Comparison of ENCODE assay signal across 8 cellular contexts in genomic region chr22:33271390-33272161, GRCh38.
DNase-seq lines count a peak whose midpoint lies in the region; ATAC-seq, FAIRE-seq and TF ChIP-seq lines count a peak whose summit lies in the region.

No MANE protein-coding gene starts in this region.

- no peak overlapping the region for H3K27ac Mint-ChIP-seq in CD8-positive, alpha-beta T cell

- no peak overlapping the region for H3K27ac ChIP-seq in CD8-positive, alpha-beta T cell (ENCODE audit: low read depth, low read length)
- H3K27ac ChIP-seq in effector memory CD4-positive, alpha-beta T cell (ENCODE audit: insufficient read depth, low read length, poor library complexity, severe bottlenecking): no peak overlapping the region
- H3K27ac ChIP-seq in kidney (ENCODE audit: low read depth in 2 of 2, low read length in 2 of 2): peak overlapping the region in 1 of 2 donors; percentile 3

- H3K4me3 Mint-ChIP-seq in CD8-positive, alpha-beta T cell: no peak overlapping the region

- peak; percentile 31 for ATAC-seq in CD8-positive, alpha-beta T cell
- peak; percentile 63 for ATAC-seq in GM21526 (IDR thresholded peaks at IDR 0.05; ENCODE audit: low FRiP score, unreplicated experiment)

- no peaks in the 10 kb centered on the region for H3K27me3 Mint-ChIP-seq in CD8-positive, alpha-beta T cell (ENCODE audit: low read depth)

- no peak for TF ChIP-seq CTCF in CD8-positive, alpha-beta T cell (IDR thresholded peaks at IDR 0.05)
- no peak for TF ChIP-seq CTCF in kidney (IDR thresholded peaks at IDR 0.05; ENCODE audit: borderline replicate concordance, extremely low read depth, insufficient read depth)

- H3K4me1 Mint-ChIP-seq in CD8-positive, alpha-beta T cell (ENCODE audit: low read depth): no peaks in the 10 kb centered on the region

- no peak overlapping the region for H3K4me3 ChIP-seq in CD8-positive, alpha-beta T cell (ENCODE audit: low read depth, low read length)
- H3K4me3 ChIP-seq in effector memory CD4-positive, alpha-beta T cell (ENCODE audit: insufficient read depth, low read depth, low read length, poor library complexity, severe bottlenecking): no peak overlapping the region
- no peak overlapping the region for H3K4me3 ChIP-seq in kidney (ENCODE audit: low read length in 2 of 2)

- no peaks in the 10 kb centered on the region for H3K9me3 Mint-ChIP-seq in CD8-positive, alpha-beta T cell

- H3K9ac ChIP-seq in kidney (ENCODE audit: low read length in 2 of 2): no peak overlapping the region

- H3K9me3 ChIP-seq in CD8-positive, alpha-beta T cell (ENCODE audit: low read length): no peaks in the 10 kb centered on the region
- H3K9me3 ChIP-seq in effector memory CD4-positive, alpha-beta T cell (ENCODE audit: control insufficient read depth, low read length): no peaks in the 10 kb centered on the region
- no peaks in the 10 kb centered on the region for H3K9me3 ChIP-seq in kidney (ENCODE audit: control insufficient read depth in 1 of 2, low read length in 2 of 2)

- POLR2A ChIA-PET in CD8-positive, alpha-beta T cell (lab: Charles Lee): no interaction called here

- CTCF ChIA-PET in CD8-positive, alpha-beta T cell (lab: Charles Lee): no interaction called here

- FAIRE-seq in kidney (lab: Jason Lieb, UNC): no peak

- no peak for DNase-seq in CD8-positive, alpha-beta T cell
- DNase-seq in MV-4-11 (lab: John Stamatoyannopoulos, UW): peak; percentile 86
- peak in 41 of 42 donors; percentile 19 to 82 (median 49) for DNase-seq in head of caudate nucleus
- no peak for DNase-seq in effector memory CD4-positive, alpha-beta T cell
- DNase-seq in stimulated activated CD4-positive, alpha-beta T cell treated with anti-CD3 and anti-CD28 coated beads, Interleukin-2, amount 100 ng/mL, for 24 hours: no peak
- DNase-seq in kidney: no peak
- no peak for DNase-seq in GDM1 (lab: John Stamatoyannopoulos, UW)

- H3K36me3 ChIP-seq in CD8-positive, alpha-beta T cell (ENCODE audit: insufficient read depth, low read length): no peaks in the 10 kb centered on the region
- no peaks in the 10 kb centered on the region for H3K36me3 ChIP-seq in effector memory CD4-positive, alpha-beta T cell (ENCODE audit: control insufficient read depth, insufficient read depth, low read length)
- H3K36me3 ChIP-seq in kidney (ENCODE audit: control insufficient read depth in 1 of 2, insufficient read depth in 2 of 2, low read length in 2 of 2): no peaks in the 10 kb centered on the region

- no peaks in the 10 kb centered on the region for H3K36me3 Mint-ChIP-seq in CD8-positive, alpha-beta T cell

- intact Hi-C loops in CD8-positive, alpha-beta T cell (cut with DNase I, micrococcal nuclease): no loop called here
- intact Hi-C loops in head of caudate nucleus (cut with DNase I): no loop called here
- intact Hi-C loops in kidney (cut with DNase I): no loop called here

- H3K4me1 ChIP-seq in CD8-positive, alpha-beta T cell (ENCODE audit: insufficient read depth, low read length): no peaks in the 10 kb centered on the region
- H3K4me1 ChIP-seq in effector memory CD4-positive, alpha-beta T cell (ENCODE audit: control insufficient read depth, insufficient read depth, low read length, poor library complexity, severe bottlenecking): no peaks in the 10 kb centered on the region
- H3K4me1 ChIP-seq in kidney (ENCODE audit: control insufficient read depth in 1 of 2, insufficient read depth in 1 of 2, low read depth in 1 of 2, low read length in 2 of 2): peaks cover 3 to 6% of the 10 kb centered on the region in 2 donors

- H3K27me3 ChIP-seq in CD8-positive, alpha-beta T cell (ENCODE audit: insufficient read depth, low read length): no peaks in the 10 kb centered on the region
- no peaks in the 10 kb centered on the region for H3K27me3 ChIP-seq in effector memory CD4-positive, alpha-beta T cell (replicated peaks; ENCODE audit: control insufficient read depth, insufficient read depth, low read length, poor library complexity, severe bottlenecking)

Comparison
In these comparisons a context has a peak if more than half of its experiments do, and no peak if none do; other contexts are left out.
1. DNase-seq: peak in MV-4-11 (single experiment) and head of caudate nucleus (41 of 42); none in CD8-positive, alpha-beta T cell (0 of 7), effector memory CD4-positive, alpha-beta T cell (0 of 3), stimulated activated CD4-positive, alpha-beta T cell treated with anti-CD3 and anti-CD28 coated beads, Interleukin-2, amount 100 ng/mL, for 24 hours (0 of 2), kidney (single experiment) and GDM1 (single experiment).